ENCODE assay signal across 18 cellular contexts in genomic region chr15:88571153-88572029, GRCh38. TPM values are rescaled to one million over a fixed set of nuclear protein-coding genes. Genes with fewer than 3 reads are reported as not detected.
A peak's percentile ranks its signal among the peaks of the same experiment; 100 is the strongest.
DNase-seq lines count a peak whose midpoint lies in the region; ATAC-seq and TF ChIP-seq lines count a peak whose summit lies in the region.
"Had no signal": no experiment of that assay in that cellular context is flagged by ENCODE, and none has a peak within 500 bp of the region (broad histone marks: within the 10 kb centered on the region; RNA-seq: fewer than 3 reads in every experiment).

No MANE protein-coding gene starts in this region.

- H3K4me1 ChIP-seq in endocrine pancreas (ENCODE audit: control insufficient read depth, insufficient read depth, low read length): peaks cover 5% of the 10 kb centered on the region
- H3K4me1 ChIP-seq in effector memory CD4-positive, alpha-beta T cell (ENCODE audit: control insufficient read depth, insufficient read depth, low read length, poor library complexity, severe bottlenecking): no peaks in the 10 kb centered on the region
- H3K4me1 ChIP-seq in colonic mucosa: no peaks in the 10 kb centered on the region
- H3K4me1 ChIP-seq: SJCRH30, testis had no signal

- H3K9me3 ChIP-seq in endocrine pancreas (ENCODE audit: control insufficient read depth, low read length) (no peaks in the 10 kb centered on the region), neural cell (ENCODE audit: low read length) (no peaks in the 10 kb centered on the region), colonic mucosa (no peaks in the 10 kb centered on the region)
- no peaks in the 10 kb centered on the region for H3K9me3 ChIP-seq in effector memory CD4-positive, alpha-beta T cell (ENCODE audit: control insufficient read depth, low read length)
- H3K9me3 ChIP-seq: SJCRH30, testis had no signal

- TF ChIP-seq CTCF in neural cell (IDR thresholded peaks at IDR 0.05; ENCODE audit: poor library complexity, severe bottlenecking) (no peak), colonic mucosa (IDR thresholded peaks at IDR 0.05) (no peak)

- DNase-seq in DMS 273 treated with DMSO at 0.1 percent for 48 hours (lab: John Stamatoyannopoulos, UW) (peak; percentile 11), NCI-H2171 (lab: John Stamatoyannopoulos, UW) (peak; percentile 57), colonic mucosa (no peak)
- DNase-seq in activated T-cell treated with anti-CD3 and anti-CD28 coated beads, Interleukin-2, amount 50 U/mL, for 1 hour: no peak
- no peak for DNase-seq in effector memory CD4-positive, alpha-beta T cell
- DNase-seq: activated CD4-positive, alpha-beta T cell treated with anti-CD3 and anti-CD28 coated beads for 4 hours; activated effector memory CD4-positive, alpha-beta T cell treated with Interleukin-2 at 50 U/mL for 16 hours; amniotic stem cell; effector CD8-positive, alpha-beta T cell; KBM-7; mesenchymal stem cell; nephron progenitor cell; SJCRH30; testis had no signal

- H3K36me3 ChIP-seq in endocrine pancreas (ENCODE audit: control insufficient read depth, insufficient read depth, low read length) (no peaks in the 10 kb centered on the region), neural cell (ENCODE audit: insufficient read depth, low read length) (no peaks in the 10 kb centered on the region), colonic mucosa (no peaks in the 10 kb centered on the region)
- no peaks in the 10 kb centered on the region for H3K36me3 ChIP-seq in effector memory CD4-positive, alpha-beta T cell (ENCODE audit: control insufficient read depth, insufficient read depth, low read length)
- H3K36me3 ChIP-seq: SJCRH30 had no signal

- H3K4me3 ChIP-seq in endocrine pancreas (ENCODE audit: control insufficient read depth, insufficient read depth, low read length) (no peak overlapping the region), neural cell (ENCODE audit: low read length) (no peak overlapping the region), colonic mucosa (no peak overlapping the region)
- H3K4me3 ChIP-seq in effector memory CD4-positive, alpha-beta T cell (ENCODE audit: insufficient read depth, low read depth, low read length, poor library complexity, severe bottlenecking): no peak overlapping the region
- H3K4me3 ChIP-seq: SJCRH30, testis had no signal

- no peaks in the 10 kb centered on the region for H4K20me1 ChIP-seq in neural cell (ENCODE audit: insufficient read depth)

- no peaks in the 10 kb centered on the region for H3K27me3 ChIP-seq in endocrine pancreas (ENCODE audit: control insufficient read depth, insufficient read depth, low read length)
- no peaks in the 10 kb centered on the region for H3K27me3 ChIP-seq in neural cell (ENCODE audit: insufficient read depth, low read depth, low read length)
- no peaks in the 10 kb centered on the region for H3K27me3 ChIP-seq in effector memory CD4-positive, alpha-beta T cell (replicated peaks; ENCODE audit: control insufficient read depth, insufficient read depth, low read length, poor library complexity, severe bottlenecking)
- H3K27me3 ChIP-seq in colonic mucosa: no peaks in the 10 kb centered on the region
- H3K27me3 ChIP-seq: SJCRH30, testis had no signal

- H3K9ac ChIP-seq in endocrine pancreas (ENCODE audit: control insufficient read depth, insufficient read depth, low read length): peak overlapping the region; percentile 30
- no peak overlapping the region for H3K9ac ChIP-seq in neural cell (ENCODE audit: low read length)
- no peak overlapping the region for H3K9ac ChIP-seq in colonic mucosa (ENCODE audit: low read depth in 2 of 2, low read length in 2 of 2)

- intact Hi-C loops in colonic mucosa (cut with DNase I): no loop called here

- ATAC-seq in esophagus mucosa: no peak
- ATAC-seq: HCT116 had no signal

- no peaks in the 10 kb centered on the region for H3K79me2 ChIP-seq in neural cell (replicated peaks; ENCODE audit: insufficient read depth, low read length)

- peak overlapping the region; percentile 15 for H3K27ac ChIP-seq in neural cell (ENCODE audit: low read length)
- H3K27ac ChIP-seq in effector memory CD4-positive, alpha-beta T cell (ENCODE audit: insufficient read depth, low read length, poor library complexity, severe bottlenecking): no peak overlapping the region
- no peak overlapping the region for H3K27ac ChIP-seq in colonic mucosa
- H3K27ac ChIP-seq: SJCRH30, testis had no signal

- H3K9me2 ChIP-seq in neural cell (ENCODE audit: insufficient read depth, low read length): no peaks in the 10 kb centered on the region

- H3K4me2 ChIP-seq in neural cell (ENCODE audit: low read length): no peak overlapping the region

- TF ChIP-seq RAD21 in neural cell (conservative IDR thresholded peaks at IDR 0.05): no peak

- no peak for TF ChIP-seq EP300 in neural cell (conservative IDR thresholded peaks at IDR 0.05; ENCODE audit: poor library complexity, severe bottlenecking)

- H3F3A ChIP-seq in neural cell (ENCODE audit: insufficient read depth, low read length, poor library complexity, severe bottlenecking): no peaks in the 10 kb centered on the region

- no peak overlapping the region for H2AFZ ChIP-seq in neural cell (ENCODE audit: low read depth, low read length)

TF ChIP-seq in neural cell, 6 proteins besides CTCF, POLR2A, EP300 and RAD21:
- TF ChIP-seq REST (IDR thresholded peaks at IDR 0.05; ENCODE audit: borderline replicate concordance) (no peak), POLR2AphosphoS5 (IDR thresholded peaks at IDR 0.05) (no peak), MXI1 (conservative IDR thresholded peaks at IDR 0.05; ENCODE audit: poor library complexity, severe bottlenecking) (no peak), TAF1 (IDR thresholded peaks at IDR 0.05; ENCODE audit: low read depth) (no peak), SMC3 (conservative IDR thresholded peaks at IDR 0.05; ENCODE audit: poor library complexity) (no peak), EZH2 (IDR thresholded peaks at IDR 0.05; ENCODE audit: borderline replicate concordance, insufficient read depth, low read length, poor library complexity, severe bottlenecking) (no peak)
TF ChIP-seq in neural cell: peak in this region for 0.

RNA-seq across cellular contexts. Expression of gene DET1, which starts 24.9 kb away (rescaled TPM):
- polyA plus RNA-seq in neural cell: 12.9 and 16.7 TPM in 2 replicates
- polyA minus RNA-seq in neural cell: 23.1 and 25.4 TPM in 2 replicates
- 0.80 TPM for total RNA-seq in esophagus mucosa
- 1 to 10 TPM; 4.6 to 4.9 TPM for total RNA-seq in colonic mucosa

RNA-seq across cellular contexts. Expression of gene AEN, which starts 49.7 kb away (rescaled TPM):
- 17.2 and 21.3 TPM in 2 replicates for polyA plus RNA-seq in neural cell
- polyA minus RNA-seq in neural cell: 21.9 and 24.1 TPM in 2 replicates
- total RNA-seq in esophagus mucosa (15.8 TPM), colonic mucosa (10 to 100 TPM; 13.8 to 23.8 TPM)

Comparison
In these comparisons a context has a peak if more than half of its experiments do, and no peak if none do; other contexts are left out.
1. DNase-seq: peak in DMS 273 treated with DMSO at 0.1 percent for 48 hours (single experiment) and NCI-H2171 (single experiment); none in activated T-cell treated with anti-CD3 and anti-CD28 coated beads, Interleukin-2, amount 50 U/mL, for 1 hour (single experiment), effector memory CD4-positive, alpha-beta T cell (0 of 3) and colonic mucosa (single experiment).